Comparison of ENCODE assay signal across 10 cellular contexts in the genomic region with DNA sequence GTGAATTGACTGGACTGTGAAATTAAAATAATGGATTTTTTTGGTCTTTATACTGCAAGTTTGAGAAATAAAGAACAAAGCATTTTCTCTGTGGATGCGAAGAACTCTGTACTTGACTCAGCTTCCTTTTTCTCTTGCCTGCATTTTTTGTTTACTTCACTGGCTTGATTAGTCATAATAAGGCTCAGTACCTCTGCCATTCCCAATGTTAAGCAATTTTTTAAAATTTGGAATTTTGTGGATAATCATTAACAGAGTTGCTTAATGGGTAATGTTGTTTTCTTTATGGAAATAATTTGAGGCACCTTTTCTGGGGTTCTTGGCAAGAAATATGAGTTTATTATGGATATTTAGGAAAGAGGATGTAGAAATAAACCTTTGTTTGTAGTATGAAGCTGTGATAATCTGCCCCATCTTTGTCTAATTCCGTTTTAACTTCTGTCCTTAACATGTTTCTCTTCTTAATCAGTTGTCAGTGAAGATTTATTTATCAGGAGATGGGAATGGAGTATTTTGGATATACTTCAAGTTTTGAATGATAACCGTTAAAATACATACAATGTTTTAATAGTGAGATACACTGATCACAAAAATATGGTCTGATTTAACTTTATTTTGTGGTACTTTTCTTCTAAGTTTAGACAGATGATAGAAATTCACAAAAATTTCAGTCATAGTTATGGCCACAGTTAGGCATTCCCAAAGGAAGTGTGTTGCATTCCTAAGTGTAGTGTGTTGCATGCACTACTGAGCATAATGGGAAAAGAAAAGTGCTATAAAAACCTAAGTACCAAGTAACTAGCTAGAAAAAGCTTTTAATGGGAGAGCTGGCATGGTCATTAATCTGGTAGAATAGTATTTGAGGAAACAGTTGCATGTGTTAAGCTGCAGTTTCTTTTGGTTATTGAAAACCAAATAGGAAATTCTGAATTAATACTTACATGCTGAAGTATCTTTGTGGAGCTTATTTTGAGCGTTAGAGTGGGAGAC. TPM values are rescaled to one million over a fixed set of nuclear protein-coding genes. Genes with fewer than 3 reads are reported as not detected.
A peak's percentile ranks its signal among the peaks of the same experiment; 100 is the strongest.
DNase-seq lines count a peak whose midpoint lies in the region; TF ChIP-seq lines count a peak whose summit lies in the region.
"Had no signal": no experiment of that assay in that cellular context is flagged by ENCODE, and none has a peak within 500 bp of the region (broad histone marks: within the 10 kb centered on the region; RNA-seq: fewer than 3 reads in every experiment).

No MANE protein-coding gene starts in this region.

- CTCF ChIA-PET in CD8-positive, alpha-beta memory T cell (lab: Charles Lee) = interaction anchor here (0.6 to 2.3 kb wide), 4 partner anchors 9 to 205 kb away, joined by 3 to 7 read pairs (median 5); no protein-coding TSS in a partner anchor

- no peaks in the 10 kb centered on the region for H3K36me3 ChIP-seq in CD8-positive, alpha-beta memory T cell (ENCODE audit: insufficient read depth, low read length)
- H3K36me3 ChIP-seq in brain microvascular endothelial cell (replicated peaks) (no peaks in the 10 kb centered on the region), prostate gland (no peaks in the 10 kb centered on the region)

- peaks cover 71 to 83% (median 82%) of the 10 kb centered on the region in 3 donors for H3K4me1 Mint-ChIP-seq in CD8-positive, alpha-beta memory T cell
- H3K4me1 Mint-ChIP-seq in type B pancreatic cell (ENCODE audit: unreplicated experiment) = peaks cover 12% of the 10 kb centered on the region

- DNase-seq in CD8-positive, alpha-beta memory T cell = no peak
- DNase-seq in LHCN-M2 (ENCODE audit: low read depth) (peak; percentile 46), brain microvascular endothelial cell (peak; percentile 13), myocyte (ENCODE audit: low read depth) (peak; percentile 43), DMS 273 treated with DMSO at 0.1 percent for 48 hours (lab: John Stamatoyannopoulos, UW) (no peak), prostate gland (ENCODE audit: low spot score) (no peak), type B pancreatic cell (ENCODE audit: extremely low spot score, unreplicated experiment) (no peak), NCI-H510A treated with DMSO at 0.1 percent for 48 hours (lab: John Stamatoyannopoulos, UW) (no peak)
- DNase-seq: amniotic stem cell, NCI-H1930 had no signal

- peak overlapping the region; percentile 38 for H3K27ac ChIP-seq in CD8-positive, alpha-beta memory T cell (ENCODE audit: low read depth, low read length)
- H3K27ac ChIP-seq in brain microvascular endothelial cell (peak overlapping the region; percentile 29), prostate gland (no peak overlapping the region)

- H3K9me3 ChIP-seq in CD8-positive, alpha-beta memory T cell (ENCODE audit: low read length) = no peaks in the 10 kb centered on the region
- no peaks in the 10 kb centered on the region for H3K9me3 ChIP-seq in prostate gland

- H3K36me3 Mint-ChIP-seq in CD8-positive, alpha-beta memory T cell = peaks cover 0 to 1% (median 1%) of the 10 kb centered on the region in 3 donors
- H3K36me3 Mint-ChIP-seq in type B pancreatic cell = no peaks in the 10 kb centered on the region

- H3K4me3 Mint-ChIP-seq in CD8-positive, alpha-beta memory T cell = peak overlapping the region; percentile 74 to 91 (median 81)
- H3K4me3 Mint-ChIP-seq in type B pancreatic cell = no peak overlapping the region

- no peak for TF ChIP-seq POLR2A in prostate gland (IDR thresholded peaks at IDR 0.05)

- peak overlapping the region; percentile 2 for H3K4me3 ChIP-seq in CD8-positive, alpha-beta memory T cell (ENCODE audit: low read length)
- no peak overlapping the region for H3K4me3 ChIP-seq in brain microvascular endothelial cell (ENCODE audit: low read depth, low read length)
- no peak overlapping the region for H3K4me3 ChIP-seq in prostate gland

- TF ChIP-seq CTCF in brain microvascular endothelial cell (IDR thresholded peaks at IDR 0.05; ENCODE audit: low read depth, low read length, missing control alignments) (no peak), prostate gland (IDR thresholded peaks at IDR 0.05) (no peak), type B pancreatic cell (conservative IDR thresholded peaks at IDR 0.05) (no peak)

- no peaks in the 10 kb centered on the region for H3K9me3 Mint-ChIP-seq in CD8-positive, alpha-beta memory T cell
- no peaks in the 10 kb centered on the region for H3K9me3 Mint-ChIP-seq in type B pancreatic cell

- no peaks in the 10 kb centered on the region for H3K27me3 Mint-ChIP-seq in CD8-positive, alpha-beta memory T cell
- H3K27me3 Mint-ChIP-seq in type B pancreatic cell = no peaks in the 10 kb centered on the region

- peak overlapping the region; percentile 21 to 95 (median 86) for H3K27ac Mint-ChIP-seq in CD8-positive, alpha-beta memory T cell
- no peak overlapping the region for H3K27ac Mint-ChIP-seq in type B pancreatic cell

- POLR2A ChIA-PET in CD8-positive, alpha-beta memory T cell (lab: Charles Lee) = interaction anchor here (0.7 to 0.9 kb wide), 2 partner anchors 23 to 53 kb away, joined by 4 to 5 read pairs; no protein-coding TSS in a partner anchor

- intact Hi-C loops in prostate gland (cut with DNase I) = no loop called here

- in situ Hi-C loops in brain microvascular endothelial cell (cut with HindIII; ENCODE audit: low pct_ligation_motif_present, low sequenced_read_pairs) = no loop called here

- H3K27me3 ChIP-seq in CD8-positive, alpha-beta memory T cell (ENCODE audit: insufficient read depth, low read length, poor library complexity, severe bottlenecking) = no peaks in the 10 kb centered on the region
- H3K27me3 ChIP-seq in brain microvascular endothelial cell (replicated peaks) (no peaks in the 10 kb centered on the region), prostate gland (replicated peaks; ENCODE audit: insufficient read depth) (no peaks in the 10 kb centered on the region)

- peaks cover 60% of the 10 kb centered on the region for H3K4me1 ChIP-seq in CD8-positive, alpha-beta memory T cell (ENCODE audit: insufficient read depth, low read length)
- no peaks in the 10 kb centered on the region for H3K4me1 ChIP-seq in prostate gland (replicated peaks)

- 51% methylated on average over 4 of the region's 4 CpGs for WGBS in prostate gland

RNA-seq across cellular contexts. Expression of a gene that starts 27.7 kb away (rescaled TPM):
- 100 to 1,000 TPM; 174 to 176 TPM for total RNA-seq in CD8-positive, alpha-beta memory T cell
- 47.4 TPM for polyA plus RNA-seq in CD8-positive, alpha-beta memory T cell
- total RNA-seq in LHCN-M2 (2014; rRNA removed) (72.2 and 83.0 TPM in 2 replicates), myocyte (95.2 and 104 TPM in 2 replicates), prostate gland (100 to 1,000 TPM in 1 of 2 donors, 10 to 100 TPM in 1; 82.7 to 223 TPM), type B pancreatic cell (ENCODE audit: low replicate concordance) (132 and 209 TPM in 2 replicates)
- polyA plus RNA-seq in LHCN-M2 (2012) = 52.6 TPM
- 146 TPM for polyA plus RNA-seq in myocyte (2012)

Comparison
In these comparisons a context has a peak if more than half of its experiments do, and no peak if none do; other contexts are left out.
1. DNase-seq: peak in LHCN-M2 (single experiment), brain microvascular endothelial cell (single experiment) and myocyte (single experiment); none in CD8-positive, alpha-beta memory T cell (0 of 5), DMS 273 treated with DMSO at 0.1 percent for 48 hours (single experiment), prostate gland (single experiment), type B pancreatic cell (single experiment) and NCI-H510A treated with DMSO at 0.1 percent for 48 hours (single experiment).
2. H3K27ac ChIP-seq: peak in CD8-positive, alpha-beta memory T cell (single experiment) and brain microvascular endothelial cell (single experiment); none in prostate gland (0 of 2).